In genomic region chr7:14691597-14692203, GRCh38 we compare ENCODE assay signal across 8 cellular contexts.
A peak's percentile ranks its signal among the peaks of the same experiment; 100 is the strongest.
DNase-seq lines count a peak whose midpoint lies in the region; ATAC-seq, FAIRE-seq and TF ChIP-seq lines count a peak whose summit lies in the region.

No MANE protein-coding gene starts in this region.

- DNase-seq in NCI-H510A treated with DMSO at 0.1 percent for 48 hours (lab: John Stamatoyannopoulos, UW): peak; percentile 53
- DNase-seq in NCI-H510A (lab: John Stamatoyannopoulos, UW): no peak
- no peak for DNase-seq in RCC 7860 (ENCODE audit: low spot score)
- peak; percentile 22 for DNase-seq in activated naive CD8-positive, alpha-beta T cell treated with anti-CD3 and anti-CD28 coated beads for 36 hours
- DNase-seq in left cardiac atrium: peak; percentile 43
- DNase-seq in sigmoid colon: peak; percentile 67
- DNase-seq in HTR-8/SVneo (ENCODE audit: insufficient read length, low spot score): no peak

- no peak for TF ChIP-seq EP300 in sigmoid colon (IDR thresholded peaks at IDR 0.05)

- no peaks in the 10 kb centered on the region for H3K9me3 ChIP-seq in sigmoid colon

- H3K27me3 ChIP-seq in sigmoid colon: no peaks in the 10 kb centered on the region

- H3K27ac ChIP-seq in sigmoid colon: no peak overlapping the region

- H3K4me3 ChIP-seq in sigmoid colon: no peak overlapping the region

- H3K4me1 ChIP-seq in sigmoid colon: no peaks in the 10 kb centered on the region

- no peaks in the 10 kb centered on the region for H3K36me3 Mint-ChIP-seq in activated naive CD8-positive, alpha-beta T cell treated with anti-CD3 and anti-CD28 coated beads for 36 hours

- H3K36me3 ChIP-seq in sigmoid colon: no peaks in the 10 kb centered on the region

- peak in 3 of 4 experiments; percentile 65 to 85 (median 75) for TF ChIP-seq CTCF in sigmoid colon (IDR thresholded peaks at IDR 0.05)

- ATAC-seq in HG03045 (IDR thresholded peaks at IDR 0.05; ENCODE audit: unreplicated experiment) (peak; percentile 41), left cardiac atrium (no peak)

- no peaks in the 10 kb centered on the region for H3K27me3 Mint-ChIP-seq in activated naive CD8-positive, alpha-beta T cell treated with anti-CD3 and anti-CD28 coated beads for 36 hours

- WGBS in sigmoid colon, 2 donors: 0 to 10% methylated on average over 3 of the region's 3 CpGs

- no peak for TF ChIP-seq POLR2A in sigmoid colon (IDR thresholded peaks at IDR 0.05)

- no peaks in the 10 kb centered on the region for H3K9me3 Mint-ChIP-seq in activated naive CD8-positive, alpha-beta T cell treated with anti-CD3 and anti-CD28 coated beads for 36 hours

- no peak overlapping the region for H3K4me3 Mint-ChIP-seq in activated naive CD8-positive, alpha-beta T cell treated with anti-CD3 and anti-CD28 coated beads for 36 hours

- H3K4me1 Mint-ChIP-seq in activated naive CD8-positive, alpha-beta T cell treated with anti-CD3 and anti-CD28 coated beads for 36 hours: no peaks in the 10 kb centered on the region

- FAIRE-seq in RCC 7860 (lab: Jason Lieb, UNC) (peak; percentile 62), HTR-8/SVneo (lab: Jason Lieb, UNC) (no peak)

- intact Hi-C loops in left cardiac atrium (cut with DNase I) (loop anchor here (2.0 to 5.0 kb wide), 3 partner anchors 1407 to 1413 kb away; no protein-coding TSS in a partner anchor), sigmoid colon (cut with DNase I) (loop anchor here (2.0 kb wide), 1 partner anchor 1411 kb away; no protein-coding TSS in a partner anchor)

- H3K27ac Mint-ChIP-seq in activated naive CD8-positive, alpha-beta T cell treated with anti-CD3 and anti-CD28 coated beads for 36 hours: no peak overlapping the region

Comparison
In these comparisons a context has a peak if more than half of its experiments do, and no peak if none do; other contexts are left out.
1. DNase-seq: peak in NCI-H510A treated with DMSO at 0.1 percent for 48 hours (single experiment), activated naive CD8-positive, alpha-beta T cell treated with anti-CD3 and anti-CD28 coated beads for 36 hours (single experiment), left cardiac atrium (single experiment) and sigmoid colon (single experiment); none in NCI-H510A (single experiment), RCC 7860 (single experiment) and HTR-8/SVneo (single experiment).